Comparison of ENCODE assay signal across 13 cellular contexts in genomic region chr20:38620501-38620900, GRCh38. TPM values are rescaled to one million over a fixed set of nuclear protein-coding genes. Genes with fewer than 3 reads are reported as not detected.
DNase-seq lines count a peak whose midpoint lies in the region; ATAC-seq and TF ChIP-seq lines count a peak whose summit lies in the region.
"Had no signal": no experiment of that assay in that cellular context is flagged by ENCODE, and none has a peak within 500 bp of the region (broad histone marks: within the 10 kb centered on the region; RNA-seq: fewer than 3 reads in every experiment).

No MANE protein-coding gene starts in this region.

- in situ Hi-C loops in KBM-7 (cut with MboI; ENCODE audit: low pct_unique_long_range_greater_than_20kb, low sequenced_read_pairs) = no loop called here

- H3K9me3 ChIP-seq in neuronal stem cell (replicated peaks in 1 of 2; ENCODE audit: control insufficient read depth in 2 of 2, insufficient read depth in 1 of 2, low read depth in 1 of 2, low read length in 2 of 2) (peaks cover 0 to 2% of the 10 kb centered on the region in 2 donors), right cardiac atrium (ENCODE audit: control insufficient read depth, low read length) (peaks cover 2% of the 10 kb centered on the region)
- H3K9me3 ChIP-seq: A549, BLaER1 had no signal

- no peak for TF ChIP-seq CTCF in GM23338 (conservative IDR thresholded peaks at IDR 0.05; ENCODE audit: low read depth in 2 of 2)

- H3K4me1 ChIP-seq in GM23338 (ENCODE audit: insufficient read depth) (no peaks in the 10 kb centered on the region), neuronal stem cell (ENCODE audit: control insufficient read depth in 2 of 2, insufficient read depth in 1 of 2, low read depth in 1 of 2, low read length in 2 of 2) (no peaks in the 10 kb centered on the region), right cardiac atrium (ENCODE audit: control insufficient read depth, insufficient read depth, low read length) (no peaks in the 10 kb centered on the region)
- H3K4me1 ChIP-seq: BLaER1 had no signal

- H3K27me3 Mint-ChIP-seq in GM23338 (ENCODE audit: insufficient read depth, low read depth, poor library complexity) = peaks cover 4% of the 10 kb centered on the region

- no peak overlapping the region for H3K4me3 Mint-ChIP-seq in GM23338

- H3K9me2 ChIP-seq in GM23338 (ENCODE audit: insufficient read depth) = no peaks in the 10 kb centered on the region

- H3K27ac Mint-ChIP-seq in GM23338 = no peak overlapping the region

- H3K36me3 ChIP-seq in GM23338 (ENCODE audit: insufficient read depth) (no peaks in the 10 kb centered on the region), neuronal stem cell (replicated peaks in 1 of 2; ENCODE audit: control insufficient read depth in 2 of 2, insufficient read depth in 2 of 2, low read length in 2 of 2) (no peaks in the 10 kb centered on the region)
- H3K36me3 ChIP-seq: BLaER1 had no signal

- H2BK120ac ChIP-seq in neuronal stem cell (ENCODE audit: low read depth, low read length) = no peak overlapping the region

- H3K23ac ChIP-seq in neuronal stem cell (ENCODE audit: low read depth, low read length, poor library complexity) = no peak overlapping the region

- H3K79me2 ChIP-seq in GM23338 (replicated peaks; ENCODE audit: insufficient read depth) = no peaks in the 10 kb centered on the region

- H2AFZ ChIP-seq in GM23338 (peak overlapping the region; percentile 50), neuronal stem cell (ENCODE audit: low read length) (peak overlapping the region; percentile 27)

- H3K4me1 Mint-ChIP-seq in GM23338 = peaks cover 18% of the 10 kb centered on the region; the same call in 2 of the 3 replicates

- H3F3A ChIP-seq in GM23338 (replicated peaks; ENCODE audit: low read depth) = no peaks in the 10 kb centered on the region

- no peaks in the 10 kb centered on the region for H4K20me1 ChIP-seq in GM23338 (replicated peaks; ENCODE audit: insufficient read depth)
- H4K20me1 ChIP-seq: BLaER1 had no signal

- H3K27ac ChIP-seq in GM23338 (ENCODE audit: low read depth) (no peak overlapping the region), neuronal stem cell (replicated peaks; ENCODE audit: low read length) (no peak overlapping the region), right cardiac atrium (ENCODE audit: low read length) (no peak overlapping the region)
- H3K27ac ChIP-seq: A549, BLaER1, HL-60 had no signal

- H4K8ac ChIP-seq in neuronal stem cell (ENCODE audit: low read depth, low read length) = no peak overlapping the region

- no peak overlapping the region for H2AK5ac ChIP-seq in neuronal stem cell (ENCODE audit: low read depth, low read length)

- H3K18ac ChIP-seq in neuronal stem cell (ENCODE audit: low read length) = no peak overlapping the region

- 0 out of 3 replicates have a peak, but pooled peaks cover 3% of the 10 kb centered on the region for H3K36me3 Mint-ChIP-seq in GM23338 (ENCODE audit: low read depth)

- no peak overlapping the region for H3K9ac ChIP-seq in neuronal stem cell (ENCODE audit: low read depth, low read length, poor library complexity)
- H3K9ac ChIP-seq: BLaER1 had no signal

- H2BK5ac ChIP-seq in neuronal stem cell (ENCODE audit: low read length) = no peak overlapping the region

- intact Hi-C loops in right cardiac atrium (cut with DNase I) = no loop called here

- no peak overlapping the region for H3K4me3 ChIP-seq in GM23338
- no peak overlapping the region for H3K4me3 ChIP-seq in neuronal stem cell (ENCODE audit: low read length in 2 of 2)
- H3K4me3 ChIP-seq in right cardiac atrium (ENCODE audit: low read length) = no peak overlapping the region
- H3K4me3 ChIP-seq: A549, BLaER1 had no signal

- no CpG with 5 or more reads among the region's 11 CpGs for WGBS in neuronal stem cell (ENCODE audit: extremely low coverage in 2 of 2, insufficient read length in 2 of 2, insufficient replicate concordance in 1 of 2), 2 donors
- 51% methylated on average over 11 of the region's 11 CpGs for WGBS in right cardiac atrium

- H3K27me3 ChIP-seq in GM23338 (ENCODE audit: insufficient read depth) (no peaks in the 10 kb centered on the region), neuronal stem cell (ENCODE audit: control insufficient read depth in 3 of 3, insufficient read depth in 3 of 3, low read depth in 1 of 3, low read length in 3 of 3) (peaks cover 0 to 50% (median 0%) of the 10 kb centered on the region in 3 experiments), right cardiac atrium (ENCODE audit: control insufficient read depth, insufficient read depth) (no peaks in the 10 kb centered on the region)
- H3K27me3 ChIP-seq: BLaER1 had no signal

- H3K9me3 Mint-ChIP-seq in GM23338 = 0 out of 3 replicates have a peak, but pooled peaks cover 4% of the 10 kb centered on the region

- no peak overlapping the region for H2BK12ac ChIP-seq in neuronal stem cell (ENCODE audit: low read length)

- no peak overlapping the region for H4K91ac ChIP-seq in neuronal stem cell (ENCODE audit: low read depth, low read length, poor library complexity)

- no peaks in the 10 kb centered on the region for H3K79me1 ChIP-seq in neuronal stem cell (ENCODE audit: low read depth, low read length)

- H3K4ac ChIP-seq in neuronal stem cell (ENCODE audit: low read length) = no peak overlapping the region

- H2BK15ac ChIP-seq in neuronal stem cell (ENCODE audit: low read length) = no peak overlapping the region

- DNase-seq in GM23338 (ENCODE audit: low spot score) (no peak), NCI-H2227 (lab: John Stamatoyannopoulos, UW; ENCODE audit: unreplicated experiment) (peak; percentile 82), cerebellum (ENCODE audit: low spot score) (peak; percentile 73), neuronal stem cell (ENCODE audit: low spot score) (no peak), KBM-7 (no peak), right cardiac atrium (no peak), SHP77 treated with DMSO at 0.1 percent for 48 hours (lab: John Stamatoyannopoulos, UW) (no peak)
- DNase-seq: DMS53 had no signal

- ATAC-seq in GM23338 = no peak; the same call in 2 of the 3 replicates
- ATAC-seq in right cardiac atrium = no peak
- ATAC-seq: A549, HCT116 had no signal

- H3K4me2 ChIP-seq in GM23338 = no peak overlapping the region
- H3K4me2 ChIP-seq in neuronal stem cell (ENCODE audit: insufficient read depth, low read length, poor library complexity, severe bottlenecking) = no peak overlapping the region
- H3K4me2 ChIP-seq: A549, BLaER1 had no signal

- H3K14ac ChIP-seq in neuronal stem cell (ENCODE audit: low read length) = no peak overlapping the region

TF ChIP-seq in GM23338, 12 proteins besides CTCF, POLR2A, EP300 and RAD21 (continues in another document):
- TF ChIP-seq JUNB (IDR thresholded peaks at IDR 0.05; ENCODE audit: unreplicated experiment) = no peak
- TF ChIP-seq EZH2 (IDR thresholded peaks at IDR 0.05; ENCODE audit: low read depth, unreplicated experiment) = no peak
- no peak for TF ChIP-seq STAT1 (IDR thresholded peaks at IDR 0.05; ENCODE audit: unreplicated experiment)

RNA-seq across cellular contexts. Expression of gene ARHGAP40, which starts 18.9 kb away (rescaled TPM):
- 0.21 and 1.5 TPM in 2 replicates for total RNA-seq in GM23338 (2014; rRNA removed; shearing (Covaris generic))
- polyA plus RNA-seq in GM23338 (2016; fragmentation: Nextera tagmentation; extraction: Ambion mirVana) (0.30 TPM in 1 of 2 replicates, not detected in the other), right cardiac atrium (not detected)
- total RNA-seq in cerebellum (not detected), right cardiac atrium (not detected)
- polyA plus RNA-seq in neuronal stem cell (2013, experiment 1 of 2) = 0.04 TPM
- not detected for polyA plus RNA-seq in neuronal stem cell (2013, experiment 2 of 2)
- polyA plus RNA-seq: A549, AG04450 had no signal

RNA-seq across cellular contexts. Expression of gene ADIG, which starts 39.5 kb away (rescaled TPM):
- not detected in 2 replicates for total RNA-seq in GM23338 (2014; rRNA removed; shearing (Covaris generic))
- polyA plus RNA-seq in GM23338 (2016; fragmentation: Nextera tagmentation; extraction: Ambion mirVana) = not detected in 2 replicates
- not detected for total RNA-seq in cerebellum
- not detected for polyA plus RNA-seq in neuronal stem cell (2013, experiment 1 of 2)
- polyA plus RNA-seq in neuronal stem cell (2013, experiment 2 of 2) = not detected
- total RNA-seq in right cardiac atrium = not detected
- not detected for polyA plus RNA-seq in right cardiac atrium
- polyA plus RNA-seq: A549, AG04450 had no signal

Comparison
In these comparisons a context has a peak if more than half of its experiments do, and no peak if none do; other contexts are left out.
1. DNase-seq: peak in NCI-H2227 (single experiment) and cerebellum (single experiment); none in GM23338 (single experiment), neuronal stem cell (single experiment), KBM-7 (single experiment), right cardiac atrium (0 of 3) and SHP77 treated with DMSO at 0.1 percent for 48 hours (single experiment).